ENCODE assay signal across 13 cellular contexts in the genomic region with DNA sequence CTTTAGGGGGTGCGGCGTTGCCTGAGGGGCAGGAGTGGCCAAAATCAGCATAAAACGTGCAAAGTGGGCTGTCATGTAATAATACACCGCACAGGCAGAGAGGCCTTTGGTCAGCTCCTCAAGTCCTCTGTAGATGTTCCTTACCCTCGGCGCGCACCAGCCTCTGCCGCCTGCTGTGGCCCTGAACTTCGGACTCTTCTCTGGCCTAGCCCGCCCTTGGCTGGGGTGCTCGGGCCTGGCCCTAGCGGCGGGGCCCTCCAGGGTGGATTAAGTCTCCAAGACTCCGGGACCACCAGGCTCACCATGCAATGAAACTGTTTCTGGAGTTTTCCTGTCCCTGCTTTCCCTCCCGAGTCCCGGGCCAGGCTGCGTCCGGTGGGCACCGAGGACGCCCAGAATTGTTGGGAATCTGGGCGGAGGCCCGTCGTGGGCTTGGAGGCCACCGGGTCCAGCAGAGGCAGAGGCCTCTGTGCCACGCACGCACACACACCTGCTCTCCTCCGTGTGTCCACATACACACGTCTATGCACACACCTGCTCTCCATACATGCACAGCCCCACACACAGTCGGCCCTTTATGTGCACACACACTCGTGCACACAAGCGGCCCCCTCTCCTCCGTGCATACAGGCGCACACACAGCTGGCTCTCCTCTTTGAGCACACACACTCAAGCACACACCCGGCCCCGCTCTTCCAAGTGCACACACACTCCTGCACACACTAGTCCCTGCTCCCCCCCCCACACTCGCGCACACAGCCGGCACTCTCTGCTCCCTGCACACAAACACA. TPM values are rescaled to one million over a fixed set of nuclear protein-coding genes. Genes with fewer than 3 reads are reported as not detected.
DNase-seq lines count a peak whose midpoint lies in the region; ATAC-seq, FAIRE-seq and TF ChIP-seq lines count a peak whose summit lies in the region.
"Had no signal": no experiment of that assay in that cellular context is flagged by ENCODE, and none has a peak within 500 bp of the region (broad histone marks: within the 10 kb centered on the region; RNA-seq: fewer than 3 reads in every experiment).

No MANE protein-coding gene starts in this region.

- TF ChIP-seq CTCF in HFF-Myc (IDR thresholded peaks at IDR 0.05; ENCODE audit: low read depth, low read length, missing control alignments) (no peak), astrocyte (IDR thresholded peaks at IDR 0.05; ENCODE audit: insufficient read depth, low read depth, low read length) (no peak), mesothelial cell of epicardium (IDR thresholded peaks at IDR 0.05; ENCODE audit: unreplicated experiment) (no peak)

- no peak overlapping the region for H3K27ac Mint-ChIP-seq in astrocyte (ENCODE audit: unreplicated experiment)
- peak overlapping the region; percentile 69 for H3K27ac Mint-ChIP-seq in mesothelial cell of epicardium

- DNase-seq in Ammon's horn (ENCODE audit: low spot score) (peak; percentile 1), HFF-Myc (ENCODE audit: extremely low read depth, low read depth) (no peak), astrocyte (ENCODE audit: low read depth) (no peak), mesothelial cell of epicardium (ENCODE audit: low spot score in 2 of 2, unreplicated experiment in 2 of 2) (peak in 1 of 2 experiments; percentile 37), NCI-H2196 treated with DMSO at 0.1 percent for 48 hours (lab: John Stamatoyannopoulos, UW; ENCODE audit: unreplicated experiment) (no peak), NCI-H524 (lab: John Stamatoyannopoulos, UW) (no peak), NCI-H1694 treated with DMSO at 0.1 percent for 48 hours (lab: John Stamatoyannopoulos, UW) (no peak)
- DNase-seq: amygdala, MG63, NCI-H774, T-helper 9 cell had no signal

- H3K4me3 ChIP-seq in HFF-Myc (replicated peaks; ENCODE audit: low read depth, low read length): peak overlapping the region; percentile 25; the same call in 1 of the 2 replicates
- no peak overlapping the region for H3K4me3 ChIP-seq in astrocyte (ENCODE audit: insufficient read depth, low read depth, low read length)
- H3K4me3 ChIP-seq: MG63 had no signal

- peaks cover 24% of the 10 kb centered on the region for H4K20me1 ChIP-seq in astrocyte (ENCODE audit: insufficient read depth, low read length)

- peaks cover 11% of the 10 kb centered on the region for H3K36me3 ChIP-seq in astrocyte (ENCODE audit: insufficient read depth, low read length)

- no peak overlapping the region for H3K9ac ChIP-seq in astrocyte (ENCODE audit: low read length)

- H3K4me1 ChIP-seq in astrocyte (ENCODE audit: insufficient read depth, low read length): peaks cover 4% of the 10 kb centered on the region

- H3K4me3 Mint-ChIP-seq in astrocyte (ENCODE audit: unreplicated experiment) (peak overlapping the region; percentile 71), mesothelial cell of epicardium (peak overlapping the region; percentile 58)

- H3K27me3 Mint-ChIP-seq in astrocyte (ENCODE audit: low read depth, unreplicated experiment): peaks cover 12% of the 10 kb centered on the region
- no peaks in the 10 kb centered on the region for H3K27me3 Mint-ChIP-seq in mesothelial cell of epicardium (ENCODE audit: low read depth)

- no peak for FAIRE-seq in astrocyte (lab: Jason Lieb, UNC)

- no peak overlapping the region for H3K27ac ChIP-seq in astrocyte (ENCODE audit: low read depth, low read length)
- H3K27ac ChIP-seq: BLaER1 treated with 17β-estradiol and CSF1 and Interleukin-3, amounts not matched to agents 10 nM and 100 nM had no signal

- no peaks in the 10 kb centered on the region for H3K9me3 Mint-ChIP-seq in astrocyte (ENCODE audit: unreplicated experiment)
- H3K9me3 Mint-ChIP-seq in mesothelial cell of epicardium: peaks cover 3% of the 10 kb centered on the region

- ATAC-seq in HG02571 (IDR thresholded peaks at IDR 0.05; ENCODE audit: unreplicated experiment): no peak

- H3K27me3 ChIP-seq in astrocyte (ENCODE audit: insufficient read depth, low read length): no peaks in the 10 kb centered on the region
- H3K27me3 ChIP-seq: BLaER1 treated with 17β-estradiol and CSF1 and Interleukin-3, amounts not matched to agents 10 nM and 100 nM; MG63 had no signal

- no peak overlapping the region for H2AFZ ChIP-seq in astrocyte (ENCODE audit: low read depth, low read length)

- peaks cover 1% of the 10 kb centered on the region for H3K4me1 Mint-ChIP-seq in astrocyte (ENCODE audit: low read depth, unreplicated experiment)
- H3K4me1 Mint-ChIP-seq in mesothelial cell of epicardium: peaks cover 12% of the 10 kb centered on the region

- no peak overlapping the region for H3K4me2 ChIP-seq in astrocyte (ENCODE audit: low read length)

- H3K36me3 Mint-ChIP-seq in astrocyte (ENCODE audit: low read depth, unreplicated experiment) (no peaks in the 10 kb centered on the region), mesothelial cell of epicardium (no peaks in the 10 kb centered on the region)

- no peaks in the 10 kb centered on the region for H3K9me3 ChIP-seq in astrocyte (ENCODE audit: insufficient read depth, low read depth, low read length)

- H3K79me2 ChIP-seq in astrocyte (ENCODE audit: insufficient read depth, low read length): peaks cover 29% of the 10 kb centered on the region

RNA-seq across cellular contexts. Expression of gene TFDP1, which starts 1.5 kb away (rescaled TPM):
- total RNA-seq in astrocyte (39.0 and 49.4 TPM in 2 replicates), mesothelial cell of epicardium (51.6 to 53.6 TPM (median 52.6 TPM) in 3 replicates)
